ENCODE assay signal across 17 cellular contexts in the genomic region with DNA sequence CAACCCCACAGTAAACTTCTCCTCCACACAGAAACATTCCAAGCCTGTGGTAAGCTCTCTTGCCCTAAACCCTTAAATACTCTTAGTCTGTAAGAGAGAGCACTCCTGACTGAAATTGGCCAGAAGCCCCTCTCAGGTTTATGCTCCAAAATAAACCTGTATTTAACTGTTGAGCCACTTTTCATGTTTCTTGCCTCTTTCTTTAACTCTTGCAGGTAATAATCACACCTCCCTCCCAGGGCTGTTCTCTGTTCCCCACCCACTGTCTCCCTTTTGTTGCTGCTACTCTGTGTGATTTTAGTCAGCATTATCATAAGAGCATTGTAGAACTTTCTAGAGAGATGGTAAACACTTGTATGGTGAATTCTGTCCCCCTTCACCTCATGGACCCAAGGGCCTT. TPM values are rescaled to one million over a fixed set of nuclear protein-coding genes. Genes with fewer than 3 reads are reported as not detected.
A peak's percentile ranks its signal among the peaks of the same experiment; 100 is the strongest.
DNase-seq lines count a peak whose midpoint lies in the region; ATAC-seq and TF ChIP-seq lines count a peak whose summit lies in the region.
"Had no signal": no experiment of that assay in that cellular context is flagged by ENCODE, and none has a peak within 500 bp of the region (broad histone marks: within the 10 kb centered on the region; RNA-seq: fewer than 3 reads in every experiment).

No MANE protein-coding gene starts in this region.

- DNase-seq in activated naive CD4-positive, alpha-beta T cell treated with anti-CD3 and anti-CD28 coated beads, Interleukin-2, amount 10 ng/mL, durations not matched to agents 7 days and 5 days = no peak
- DNase-seq in activated naive CD4-positive, alpha-beta T cell treated with anti-CD3 and anti-CD28 coated beads, Interleukin-2, amount 50 U/mL, for 16 hours = no peak
- DNase-seq in activated naive CD8-positive, alpha-beta T cell treated with anti-CD3 and anti-CD28 coated beads, Interleukin-2, amount 10 ng/mL, durations not matched to agents 7 days and 5 days = no peak
- no peak for DNase-seq in neural crest cell (ENCODE audit: low read depth, low spot score)
- DNase-seq: BE2C, DMS153, H7, Karpas-422, MM.1S, NCI-H187 treated with DMSO at 0.1 percent for 48 hours, NCI-H2171 treated with DMSO at 0.1 percent for 48 hours, NCI-H774 had no signal

- TF ChIP-seq CTCF in HEK293 (tag by site-specific recombination; IDR thresholded peaks at IDR 0.05) (no peak), neural crest cell (conservative IDR thresholded peaks at IDR 0.05) (no peak)

- H3K27me3 Mint-ChIP-seq in activated naive CD4-positive, alpha-beta T cell treated with anti-CD3 and anti-CD28 coated beads, Interleukin-2, amount 10 ng/mL, durations not matched to agents 7 days and 5 days = peaks cover 11% of the 10 kb centered on the region
- H3K27me3 Mint-ChIP-seq in activated naive CD8-positive, alpha-beta T cell treated with anti-CD3 and anti-CD28 coated beads, Interleukin-2, amount 10 ng/mL, durations not matched to agents 7 days and 5 days = no peaks in the 10 kb centered on the region
- H3K27me3 Mint-ChIP-seq in neural crest cell (ENCODE audit: low read depth) = peaks cover 10% of the 10 kb centered on the region

- peak overlapping the region; percentile 30 for H3K27ac Mint-ChIP-seq in activated naive CD4-positive, alpha-beta T cell treated with anti-CD3 and anti-CD28 coated beads, Interleukin-2, amount 10 ng/mL, durations not matched to agents 7 days and 5 days
- peak overlapping the region; percentile 59 for H3K27ac Mint-ChIP-seq in activated naive CD8-positive, alpha-beta T cell treated with anti-CD3 and anti-CD28 coated beads, Interleukin-2, amount 10 ng/mL, durations not matched to agents 7 days and 5 days
- H3K27ac Mint-ChIP-seq in neural crest cell (ENCODE audit: unreplicated experiment) = no peak overlapping the region

- no peak for ATAC-seq in activated naive CD8-positive, alpha-beta T cell treated with anti-CD3 and anti-CD28 coated beads, Interleukin-2, amount 10 ng/mL, durations not matched to agents 7 days and 5 days (ENCODE audit: low read depth)
- no peak for ATAC-seq in GM18873 (IDR thresholded peaks at IDR 0.05; ENCODE audit: low FRiP score, unreplicated experiment)
- ATAC-seq in HG03439 (IDR thresholded peaks at IDR 0.05; ENCODE audit: unreplicated experiment) = no peak
- ATAC-seq in GM19324 (IDR thresholded peaks at IDR 0.05; ENCODE audit: low FRiP score, unreplicated experiment) = no peak

- no peak overlapping the region for H3K27ac ChIP-seq in HEK293 (ENCODE audit: extremely low read depth, low read depth, low read length)

- peaks cover 6% of the 10 kb centered on the region for H3K4me1 ChIP-seq in HEK293 (ENCODE audit: control insufficient read depth, insufficient read depth, low read length)
- H3K4me1 ChIP-seq: BE2C had no signal

- CTCF ChIA-PET in activated naive CD4-positive, alpha-beta T cell treated with anti-CD3 and anti-CD28 coated beads, Interleukin-2, amount 10 ng/mL, durations not matched to agents 7 days and 5 days (lab: Charles Lee) = interaction anchor here (1.3 to 16.6 kb wide), 3 partner anchors 79 to 267 kb away, joined by 3 to 211 read pairs (median 4); partner anchors contain the start of gene NCF4
- CTCF ChIA-PET in HEK293 (lab: Yijun Ruan, JAX) = interaction anchor here (0.6 to 13.6 kb wide), 4 partner anchors 75 to 225 kb away, joined by 5 to 161 read pairs (median 6); no protein-coding TSS in a partner anchor

- H3K36me3 Mint-ChIP-seq in activated naive CD4-positive, alpha-beta T cell treated with anti-CD3 and anti-CD28 coated beads, Interleukin-2, amount 10 ng/mL, durations not matched to agents 7 days and 5 days = no peaks in the 10 kb centered on the region
- no peaks in the 10 kb centered on the region for H3K36me3 Mint-ChIP-seq in activated naive CD8-positive, alpha-beta T cell treated with anti-CD3 and anti-CD28 coated beads, Interleukin-2, amount 10 ng/mL, durations not matched to agents 7 days and 5 days
- H3K36me3 Mint-ChIP-seq in neural crest cell (ENCODE audit: low read depth) = peaks cover 10% of the 10 kb centered on the region

- H3K4me3 Mint-ChIP-seq in activated naive CD4-positive, alpha-beta T cell treated with anti-CD3 and anti-CD28 coated beads, Interleukin-2, amount 10 ng/mL, durations not matched to agents 7 days and 5 days = no peak overlapping the region
- H3K4me3 Mint-ChIP-seq in activated naive CD8-positive, alpha-beta T cell treated with anti-CD3 and anti-CD28 coated beads, Interleukin-2, amount 10 ng/mL, durations not matched to agents 7 days and 5 days = no peak overlapping the region
- peak overlapping the region; percentile 31 for H3K4me3 Mint-ChIP-seq in neural crest cell

- H3K4me1 Mint-ChIP-seq in activated naive CD4-positive, alpha-beta T cell treated with anti-CD3 and anti-CD28 coated beads, Interleukin-2, amount 10 ng/mL, durations not matched to agents 7 days and 5 days = peaks cover 38% of the 10 kb centered on the region
- H3K4me1 Mint-ChIP-seq in activated naive CD8-positive, alpha-beta T cell treated with anti-CD3 and anti-CD28 coated beads, Interleukin-2, amount 10 ng/mL, durations not matched to agents 7 days and 5 days = peaks cover 37% of the 10 kb centered on the region
- H3K4me1 Mint-ChIP-seq in neural crest cell = peaks cover 26% of the 10 kb centered on the region

- no peaks in the 10 kb centered on the region for H3K9me3 ChIP-seq in HEK293 (ENCODE audit: control insufficient read depth, insufficient read depth, low read depth, low read length)
- H3K9me3 ChIP-seq: BE2C had no signal

- no peaks in the 10 kb centered on the region for H3K9me3 Mint-ChIP-seq in activated naive CD4-positive, alpha-beta T cell treated with anti-CD3 and anti-CD28 coated beads, Interleukin-2, amount 10 ng/mL, durations not matched to agents 7 days and 5 days
- H3K9me3 Mint-ChIP-seq in activated naive CD8-positive, alpha-beta T cell treated with anti-CD3 and anti-CD28 coated beads, Interleukin-2, amount 10 ng/mL, durations not matched to agents 7 days and 5 days = no peaks in the 10 kb centered on the region
- peaks cover 15% of the 10 kb centered on the region for H3K9me3 Mint-ChIP-seq in neural crest cell

- POLR2A ChIA-PET in HEK293 (lab: Yijun Ruan, JAX) = no interaction called here
- POLR2A ChIA-PET in activated naive CD8-positive, alpha-beta T cell treated with anti-CD3 and anti-CD28 coated beads, Interleukin-2, amount 10 ng/mL, durations not matched to agents 7 days and 5 days (lab: Charles Lee) = no interaction called here

- no peaks in the 10 kb centered on the region; a peak in 1 of 3 replicates for H3K36me3 ChIP-seq in HEK293 (ENCODE audit: control insufficient read depth in 2 of 2, insufficient read depth in 1 of 2, low read length in 2 of 2)
- H3K36me3 ChIP-seq: BE2C had no signal

- H3K4me3 ChIP-seq in HEK293 (ENCODE audit: low read depth, low read length) = no peak overlapping the region

TF ChIP-seq in HEK293, 187 proteins besides CTCF, POLR2A, EP300 and RAD21:
- peak; percentile 72 for TF ChIP-seq SETDB1 (IDR thresholded peaks at IDR 0.05; ENCODE audit: insufficient read length, low read length)
- TF ChIP-seq ZNF354C (tag by site-specific recombination; IDR thresholded peaks at IDR 0.05; ENCODE audit: borderline replicate concordance, low read depth) = no peak
- no peak for TF ChIP-seq ZNF292 (tag by site-specific recombination; IDR thresholded peaks at IDR 0.05; ENCODE audit: borderline replicate concordance, low read depth)
- peak; percentile 88; the same call in 1 of the 2 replicates for TF ChIP-seq TRIM28 (IDR thresholded peaks at IDR 0.05; ENCODE audit: borderline replicate concordance, low read length)
- TF ChIP-seq, protein P1, sequence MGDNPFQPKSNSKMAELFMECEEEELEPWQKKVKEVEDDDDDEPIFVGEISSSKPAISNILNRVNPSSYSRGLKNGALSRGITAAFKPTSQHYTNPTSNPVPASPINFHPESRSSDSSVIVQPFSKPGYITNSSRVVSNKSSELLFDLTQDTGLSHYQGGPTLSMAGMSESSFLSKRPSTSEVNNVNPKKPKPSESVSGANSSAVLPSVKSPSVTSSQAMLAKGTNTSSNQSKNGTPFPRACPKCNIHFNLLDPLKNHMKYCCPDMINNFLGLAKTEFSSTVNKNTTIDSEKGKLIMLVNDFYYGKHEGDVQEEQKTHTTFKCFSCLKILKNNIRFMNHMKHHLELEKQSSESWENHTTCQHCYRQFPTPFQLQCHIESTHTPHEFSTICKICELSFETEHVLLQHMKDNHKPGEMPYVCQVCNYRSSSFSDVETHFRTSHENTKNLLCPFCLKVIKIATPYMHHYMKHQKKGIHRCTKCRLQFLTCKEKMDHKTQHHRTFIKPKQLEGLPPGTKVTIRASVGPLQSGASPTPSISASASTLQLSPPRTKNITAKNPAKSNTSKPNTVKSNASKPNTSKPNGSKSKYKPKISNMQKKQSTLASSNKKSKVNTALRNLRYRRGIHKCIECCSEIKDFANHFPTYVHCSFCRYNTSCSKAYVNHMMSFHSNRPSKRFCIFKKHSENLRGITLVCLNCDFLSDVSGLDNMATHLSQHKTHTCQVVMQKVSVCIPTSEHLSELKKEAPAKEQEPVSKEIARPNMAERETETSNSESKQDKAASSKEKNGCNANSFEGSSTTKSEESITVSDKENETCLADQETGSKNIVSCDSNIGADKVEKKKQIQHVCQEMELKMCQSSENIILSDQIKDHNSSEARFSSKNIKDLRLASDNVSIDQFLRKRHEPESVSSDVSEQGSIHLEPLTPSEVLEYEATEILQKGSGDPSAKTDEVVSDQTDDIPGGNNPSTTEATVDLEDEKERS (tag by site-specific recombination; IDR thresholded peaks at IDR 0.05) = peak; percentile 82

RNA-seq across cellular contexts. Expression of gene IFT27, which starts 2.1 kb away (rescaled TPM):
- total RNA-seq in activated naive CD8-positive, alpha-beta T cell treated with anti-CD3 and anti-CD28 coated beads, Interleukin-2, amount 10 ng/mL, durations not matched to agents 7 days and 5 days = 10 to 100 TPM; 23.5 to 27.8 TPM
- total RNA-seq in neural crest cell = 50.9 and 55.4 TPM in 2 replicates

RNA-seq across cellular contexts. Expression of gene PVALB, which starts 38.8 kb away (rescaled TPM):
- total RNA-seq in activated naive CD8-positive, alpha-beta T cell treated with anti-CD3 and anti-CD28 coated beads, Interleukin-2, amount 10 ng/mL, durations not matched to agents 7 days and 5 days = not detected
- total RNA-seq in neural crest cell = 0.61 and 0.68 TPM in 2 replicates
- total RNA-seq: NCI-H460 had no signal
